In the genomic region with DNA sequence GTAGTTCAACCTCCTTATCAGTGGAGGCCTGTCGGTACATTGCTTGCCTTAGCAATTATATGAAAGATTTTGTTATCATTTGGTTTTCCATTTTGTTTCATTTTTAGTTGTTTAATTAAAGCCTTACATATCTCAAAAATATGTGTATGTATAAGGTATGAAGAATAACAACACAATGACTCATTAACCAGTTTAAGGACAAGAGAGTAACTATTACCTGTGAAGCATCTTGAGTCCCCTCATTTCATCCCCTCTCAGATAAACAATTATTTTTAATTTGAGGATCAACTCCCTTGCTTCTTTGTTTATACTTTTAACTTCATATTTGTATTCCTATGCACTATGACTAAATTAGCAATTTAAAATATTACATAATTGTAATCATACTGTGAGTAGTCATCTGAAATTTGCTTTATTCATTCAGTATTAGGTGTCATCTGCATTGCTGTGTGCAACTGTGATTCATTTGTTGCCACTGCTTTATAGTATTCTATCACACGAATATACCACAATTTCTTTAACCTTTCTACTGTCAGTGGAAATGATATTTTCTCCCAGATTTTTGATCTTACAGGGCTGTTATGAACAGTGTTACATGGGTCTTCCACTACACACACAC, we compare ENCODE assay signal across 19 cellular contexts.
"Had no signal": no experiment of that assay in that cellular context is flagged by ENCODE, and none has a peak within 500 bp of the region (broad histone marks: within the 10 kb centered on the region; RNA-seq: fewer than 3 reads in every experiment).

No MANE protein-coding gene starts in this region.

- H3K9ac ChIP-seq: SK-N-SH had no signal

- ATAC-seq: HepG2 had no signal

- H3K9me2 ChIP-seq: SK-N-SH had no signal

- DNase-seq: IMR-90, Karpas-422, KG1, MM.1S, NCI-H1436, NCI-H187, NCI-H2029, NCI-H2081 treated with DMSO at 0.1 percent for 48 hours, NCI-H2171, NCI-H446, NCI-H510A, NCI-H524 treated with DMSO at 0.1 percent for 48 hours, NCI-H774, RPMI8226, SHP77, SK-N-SH, SW 1271 had no signal

- H3K9me3 ChIP-seq: SK-N-SH had no signal

- FAIRE-seq: HepG2, RCC 7860 had no signal
